ENCODE assay signal across 8 cellular contexts in the genomic region with DNA sequence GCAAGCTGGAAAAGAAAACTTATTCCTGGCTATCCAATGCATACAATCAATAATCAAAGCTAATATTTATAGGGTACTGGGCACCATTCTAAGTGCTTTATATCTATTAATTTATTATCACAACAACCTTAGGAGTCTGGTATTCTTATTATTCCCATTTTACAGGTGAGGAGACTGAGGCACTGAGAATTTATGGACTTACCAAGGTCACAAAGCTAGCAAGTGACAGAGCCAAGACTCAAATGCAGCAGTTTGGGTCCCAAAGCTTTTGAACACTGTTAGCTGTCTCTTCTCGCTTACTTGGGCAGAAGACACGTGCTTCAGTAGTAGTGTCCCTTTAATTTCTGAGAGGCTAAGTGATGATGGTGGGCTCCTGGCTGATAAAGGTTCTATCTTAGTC.
"Had no signal": no experiment of that assay in that cellular context is flagged by ENCODE, and none has a peak within 500 bp of the region (broad histone marks: within the 10 kb centered on the region; RNA-seq: fewer than 3 reads in every experiment).

No MANE protein-coding gene starts in this region.

- H3K4me3 ChIP-seq: GM12878 had no signal

- FAIRE-seq: G401.6, GM12878, GM12891, GM12892, GM18507, GM19239 had no signal

- DNase-seq: GDM1, GF-D8 had no signal

- ATAC-seq: GM12878 had no signal
